8 cellular contexts compared by ENCODE assay signal in genomic region chr1:154983776-154984466, GRCh38. TPM values are rescaled to one million over a fixed set of nuclear protein-coding genes. Genes with fewer than 3 reads are reported as not detected.
DNase-seq lines count a peak whose midpoint lies in the region; TF ChIP-seq lines count a peak whose summit lies in the region.

No MANE protein-coding gene starts in this region.

- no peak for TF ChIP-seq POLR2A in stomach (IDR thresholded peaks at IDR 0.05)

- peak overlapping the region; percentile 58 for H3K27ac ChIP-seq in SK-N-MC
- H3K27ac ChIP-seq in stomach = peak overlapping the region in 4 of 5 donors; percentile 79 to 86 (median 80)

- DNase-seq in DMS79 treated with DMSO at 0.1 percent for 48 hours (lab: John Stamatoyannopoulos, UW) (peak; percentile 25), DMS79 (lab: John Stamatoyannopoulos, UW) (no peak), SK-N-MC (ENCODE audit: low read depth, low spot score) (no peak), stomach (no peak), SIG-M5 treated with dmso at 0.1 percent for 504 hours (lab: John Stamatoyannopoulos, UW; ENCODE audit: unreplicated experiment) (no peak), NCI-H2227 treated with DMSO at 0.1 percent for 48 hours (lab: John Stamatoyannopoulos, UW) (no peak)
- DNase-seq in T-helper 2 cell treated with Interferon-gamma antibody and Interleukin-4, amounts not matched to agents 5 μg/mL and 100 μg/mL, for 36 hours (ENCODE audit: low spot score) = no peak

- H3K36me3 ChIP-seq in SK-N-MC (ENCODE audit: insufficient read depth, low read length) (peaks cover 47% of the 10 kb centered on the region), iPS-15b (ENCODE audit: control insufficient read depth, insufficient read depth, low read length) (peaks cover 31% of the 10 kb centered on the region), stomach (peaks cover 13 to 37% (median 28%) of the 10 kb centered on the region in 4 donors)

- H3K27me3 Mint-ChIP-seq in T-helper 2 cell treated with Interferon-gamma antibody and Interleukin-4, amounts not matched to agents 5 μg/mL and 100 μg/mL, for 36 hours (ENCODE audit: low read depth) = no peaks in the 10 kb centered on the region

- H3K9ac ChIP-seq in SK-N-MC (ENCODE audit: insufficient read length) = peak overlapping the region; percentile 93
- H3K9ac ChIP-seq in iPS-15b (ENCODE audit: low read depth, low read length) = peak overlapping the region; percentile 91

- TF ChIP-seq CTCF in stomach (IDR thresholded peaks at IDR 0.05) = no peak

- H3K4me1 ChIP-seq in iPS-15b (ENCODE audit: control insufficient read depth, insufficient read depth, low read length) = peaks cover 3% of the 10 kb centered on the region
- H3K4me1 ChIP-seq in stomach = peaks cover 16 to 44% (median 30%) of the 10 kb centered on the region in 4 donors

- TF ChIP-seq EP300 in stomach (IDR thresholded peaks at IDR 0.05) = no peak

- H3K4me1 Mint-ChIP-seq in T-helper 2 cell treated with Interferon-gamma antibody and Interleukin-4, amounts not matched to agents 5 μg/mL and 100 μg/mL, for 36 hours (ENCODE audit: low read depth) = peaks cover 11% of the 10 kb centered on the region

- intact Hi-C loops in stomach (cut with DNase I; ENCODE audit: low total_unique reads) = no loop called here

- peaks cover 26% of the 10 kb centered on the region for H3K36me3 Mint-ChIP-seq in T-helper 2 cell treated with Interferon-gamma antibody and Interleukin-4, amounts not matched to agents 5 μg/mL and 100 μg/mL, for 36 hours (ENCODE audit: low read depth)

- no peak overlapping the region for H3K4me3 Mint-ChIP-seq in T-helper 2 cell treated with Interferon-gamma antibody and Interleukin-4, amounts not matched to agents 5 μg/mL and 100 μg/mL, for 36 hours

- WGBS in stomach, 5 donors = 10 to 15% (median 13%) methylated on average over 16 to 17 of the region's 17 CpGs

- H3K9me3 ChIP-seq in SK-N-MC (ENCODE audit: low read depth, low read length) = no peaks in the 10 kb centered on the region
- H3K9me3 ChIP-seq in iPS-15b (ENCODE audit: control insufficient read depth, insufficient read depth, low read length) = no peaks in the 10 kb centered on the region
- no peaks in the 10 kb centered on the region for H3K9me3 ChIP-seq in stomach

- peak overlapping the region; percentile 84 for H3K4me3 ChIP-seq in SK-N-MC
- peak overlapping the region; percentile 93 for H3K4me3 ChIP-seq in iPS-15b (ENCODE audit: low read depth, low read length)
- peak overlapping the region; percentile 69 to 79 (median 72) for H3K4me3 ChIP-seq in stomach

- H3K9me3 Mint-ChIP-seq in T-helper 2 cell treated with Interferon-gamma antibody and Interleukin-4, amounts not matched to agents 5 μg/mL and 100 μg/mL, for 36 hours = no peaks in the 10 kb centered on the region

- no peaks in the 10 kb centered on the region for H3K27me3 ChIP-seq in iPS-15b (ENCODE audit: control insufficient read depth, insufficient read depth, low read length)
- H3K27me3 ChIP-seq in stomach = no peaks in the 10 kb centered on the region

- no peak overlapping the region for H3K27ac Mint-ChIP-seq in T-helper 2 cell treated with Interferon-gamma antibody and Interleukin-4, amounts not matched to agents 5 μg/mL and 100 μg/mL, for 36 hours

RNA-seq across cellular contexts. Expression of gene FLAD1, which starts 0.8 kb away (rescaled TPM):
- 10 to 100 TPM; 14.1 to 76.5 (median 54.8) TPM for total RNA-seq in stomach
- polyA plus RNA-seq in stomach = 10 to 100 TPM; 31.4 to 43.8 (median 40.4) TPM

RNA-seq across cellular contexts. Expression of gene CKS1B, which starts 9.4 kb away (rescaled TPM):
- total RNA-seq in stomach = 10 to 100 TPM in 2 of 5 donors, 1 to 10 TPM in 3; 4.7 to 36.1 (median 5.2) TPM
- 10 to 100 TPM; 40.9 to 73.3 (median 63.9) TPM for polyA plus RNA-seq in stomach

RNA-seq across cellular contexts. Expression of gene LENEP, which starts 9.5 kb away (rescaled TPM):
- 10 to 100 TPM in 1 of 5 donors, 1 to 10 TPM in 1, not detected in 3; 1.1 to 11.6 TPM for total RNA-seq in stomach
- not detected for polyA plus RNA-seq in stomach

RNA-seq across cellular contexts. Expression of gene SHC1, which starts 13.4 kb away (rescaled TPM):
- total RNA-seq in stomach = 10 to 100 TPM; 23.2 to 81.1 (median 59.6) TPM
- polyA plus RNA-seq in stomach = 10 to 100 TPM; 43.7 to 58.8 (median 56.1) TPM

RNA-seq across cellular contexts. Expression of gene ZBTB7B, which starts 18.7 kb away (rescaled TPM):
- 100 to 1,000 TPM in 1 of 5 donors, 10 to 100 TPM in 4; 32.3 to 134 (median 53.9) TPM for total RNA-seq in stomach
- 10 to 100 TPM; 29.6 to 39.5 (median 35.6) TPM for polyA plus RNA-seq in stomach
